4 cellular contexts compared by ENCODE assay signal in genomic region chr14:88202296-88202695, GRCh38.
"Had no signal": no experiment of that assay in that cellular context is flagged by ENCODE, and none has a peak within 500 bp of the region (broad histone marks: within the 10 kb centered on the region; RNA-seq: fewer than 3 reads in every experiment).

No MANE protein-coding gene starts in this region.

- H3K27ac Mint-ChIP-seq: GM23338, IgD-negative memory B cell had no signal

- DNase-seq: H9, HCEC 1CT had no signal

- H3K4me1 Mint-ChIP-seq: GM23338, IgD-negative memory B cell had no signal

- H3K4me3 Mint-ChIP-seq: GM23338, H9, IgD-negative memory B cell had no signal

- H3K4me3 ChIP-seq: GM23338 had no signal

- H2AFZ ChIP-seq: GM23338 had no signal

- H3K4me2 ChIP-seq: GM23338 had no signal

- ATAC-seq: GM23338 had no signal

- H3K9me3 Mint-ChIP-seq: GM23338, H9 had no signal
